ENCODE assay signal across 22 cellular contexts in the genomic region with DNA sequence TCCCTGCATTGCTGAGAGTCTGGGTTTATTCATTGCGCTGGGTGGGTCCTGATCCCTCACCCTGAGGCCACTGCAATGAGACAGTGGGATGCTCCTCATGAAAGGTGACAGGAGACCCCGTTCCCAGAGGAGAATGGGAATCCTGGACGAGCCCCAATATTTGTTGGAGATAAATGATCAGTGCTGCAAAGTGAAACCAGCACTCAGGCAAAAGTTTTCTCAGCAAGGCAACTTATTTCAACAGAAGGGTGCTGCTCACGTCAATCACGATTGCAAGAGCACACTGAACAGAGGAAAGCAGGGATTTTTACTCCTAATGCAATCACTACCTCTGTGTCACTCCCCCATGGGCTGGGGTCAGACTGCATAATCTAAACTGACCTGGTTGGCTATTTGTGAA.
"Had no signal": no experiment of that assay in that cellular context is flagged by ENCODE, and none has a peak within 500 bp of the region (broad histone marks: within the 10 kb centered on the region; RNA-seq: fewer than 3 reads in every experiment).

No MANE protein-coding gene starts in this region.

- H3K4me1 Mint-ChIP-seq: activated B cell treated with CpG ODN at 0.5 μM for 24 hours; activated T-helper 17 cell treated with anti-CD3 and anti-CD28 coated beads, Interleukin-2, amount 50 U/mL, for 72 hours; T-helper 17 cell had no signal

- H3K27ac ChIP-seq: body of pancreas, colonic mucosa, WERI-Rb-1 had no signal

- H3K4me3 ChIP-seq: body of pancreas, colonic mucosa had no signal

- DNase-seq: activated B cell treated with CpG ODN at 0.5 μM for 24 hours; activated CD4-positive, alpha-beta T cell treated with anti-CD3 and anti-CD28 coated beads, Interleukin-2, amount 50 U/mL, for 1 hour; activated CD8-positive, alpha-beta memory T cell treated with anti-CD3 and anti-CD28 coated beads for 24 hours; activated effector memory CD4-positive, alpha-beta T cell treated with Interleukin-2 at 50 U/mL for 16 hours; activated gamma-delta T cell treated with Interleukin-2 at 50 U/mL for 16 hours; activated naive CD4-positive, alpha-beta T cell treated with anti-CD3 and anti-CD28 coated beads, Interleukin-2, amount 50 U/mL, for 16 hours; activated naive CD4-positive, alpha-beta T cell treated with Interleukin-2 at 50 U/mL for 16 hours; activated T-cell treated with anti-CD3 and anti-CD28 coated beads, Interleukin-2, amount 50 U/mL, for 4 hours; amniotic stem cell; caudate nucleus; colonic mucosa; effector CD8-positive, alpha-beta T cell; T-helper 17 cell; T1000 had no signal

- H3K4me1 ChIP-seq: body of pancreas, colonic mucosa had no signal

- H3K36me3 ChIP-seq: colonic mucosa, WERI-Rb-1 had no signal

- ATAC-seq: activated CD4-positive, CD25-positive, alpha-beta regulatory T cell treated with anti-CD3 and anti-CD28 coated beads, Interleukin-2, amount 50 U/mL, for 24 hours; activated CD8-positive, alpha-beta T cell treated with anti-CD3 and anti-CD28 coated beads for 36 hours; activated T-cell treated with anti-CD3 and anti-CD28 coated beads, Interleukin-2, amount 50 U/mL, for 4 hours; activated T-helper 17 cell treated with anti-CD3 and anti-CD28 coated beads, Interleukin-2, amount 50 U/mL, for 72 hours; body of pancreas; esophagus mucosa; T-helper 17 cell had no signal

- H3K27ac Mint-ChIP-seq: activated B cell treated with CpG ODN at 0.5 μM for 24 hours; activated CD8-positive, alpha-beta T cell treated with anti-CD3 and anti-CD28 coated beads for 36 hours; activated naive CD8-positive, alpha-beta T cell; activated T-helper 17 cell treated with anti-CD3 and anti-CD28 coated beads, Interleukin-2, amount 50 U/mL, for 72 hours; T-helper 17 cell; T-helper 2 cell treated with Interferon-gamma antibody and Interleukin-4, amounts not matched to agents 5 μg/mL and 100 μg/mL, for 36 hours had no signal

- H3K4me3 Mint-ChIP-seq: activated B cell treated with CpG ODN at 0.5 μM for 24 hours; activated CD8-positive, alpha-beta T cell treated with anti-CD3 and anti-CD28 coated beads for 36 hours; activated naive CD8-positive, alpha-beta T cell; activated T-cell treated with anti-CD3 and anti-CD28 coated beads, Interleukin-2, amount 50 U/mL, for 4 hours; activated T-helper 17 cell treated with anti-CD3 and anti-CD28 coated beads, Interleukin-2, amount 50 U/mL, for 72 hours; T-helper 17 cell; T-helper 2 cell treated with Interferon-gamma antibody and Interleukin-4, amounts not matched to agents 5 μg/mL and 100 μg/mL, for 36 hours had no signal

- H3K27me3 ChIP-seq: colonic mucosa had no signal
